Comparison of ENCODE assay signal across 8 cellular contexts in genomic region chr22:36352775-36353507, GRCh38. TPM values are rescaled to one million over a fixed set of nuclear protein-coding genes. Genes with fewer than 3 reads are reported as not detected.
DNase-seq lines count a peak whose midpoint lies in the region; ATAC-seq and TF ChIP-seq lines count a peak whose summit lies in the region.

No MANE protein-coding gene starts in this region.

- peak; percentile 87 for DNase-seq in activated CD8-positive, alpha-beta memory T cell treated with anti-CD3 and anti-CD28 coated beads, Interleukin-2, amount 10 ng/mL, durations not matched to agents 7 days and 5 days
- no peak for DNase-seq in activated CD8-positive, alpha-beta memory T cell treated with anti-CD3 and anti-CD28 coated beads, Interleukin-2, amount 50 U/mL, for 48 hours
- DNase-seq in MCF 10A (ENCODE audit: unreplicated experiment), result peak; percentile 83
- no peak for DNase-seq in mesendoderm
- DNase-seq in tibial artery, result peak; percentile 86 to 96
- DNase-seq in Karpas-422, result no peak

- H4K8ac ChIP-seq in mesendoderm (ENCODE audit: low read depth, low read length), result no peak overlapping the region

- peak; percentile 54 for ATAC-seq in activated CD8-positive, alpha-beta memory T cell treated with anti-CD3 and anti-CD28 coated beads, Interleukin-2, amount 10 ng/mL, durations not matched to agents 7 days and 5 days
- no peak for ATAC-seq in GM21381 (IDR thresholded peaks at IDR 0.05; ENCODE audit: unreplicated experiment)
- ATAC-seq in HG03565 (IDR thresholded peaks at IDR 0.05; ENCODE audit: unreplicated experiment), result no peak

- peaks cover 11% of the 10 kb centered on the region for H3K4me1 ChIP-seq in mesendoderm (ENCODE audit: control insufficient read depth, low read depth, low read length)
- peaks cover 0 to 98% (median 93%) of the 10 kb centered on the region in 4 donors for H3K4me1 ChIP-seq in tibial artery
- H3K4me1 ChIP-seq in Karpas-422 (ENCODE audit: low read length), result peaks cover 7% of the 10 kb centered on the region; the same call in 1 of the 2 replicates

- no peaks in the 10 kb centered on the region for H3K9me3 Mint-ChIP-seq in activated CD8-positive, alpha-beta memory T cell treated with anti-CD3 and anti-CD28 coated beads, Interleukin-2, amount 10 ng/mL, durations not matched to agents 7 days and 5 days (ENCODE audit: low read depth)
- H3K9me3 Mint-ChIP-seq in MCF 10A (ENCODE audit: unreplicated experiment), result no peaks in the 10 kb centered on the region

- intact Hi-C loops in MCF 10A (cut with micrococcal nuclease) (loop anchor here (2.0 to 5.0 kb wide), 2 partner anchors 20 to 34 kb away; partner anchors contain the start of gene MYH9), tibial artery (cut with DNase I; ENCODE audit: low total_unique reads) (loop anchor here (5.0 kb wide), 1 partner anchor 34 kb away; the partner anchor contains the start of gene MYH9)

- CTCF ChIA-PET in activated CD8-positive, alpha-beta memory T cell treated with anti-CD3 and anti-CD28 coated beads, Interleukin-2, amount 10 ng/mL, durations not matched to agents 7 days and 5 days (lab: Charles Lee), result interaction anchor here (0.6 to 2.1 kb wide), 13 partner anchors 9 to 118 kb away, joined by 3 to 9 read pairs (median 5); no protein-coding TSS in a partner anchor
- CTCF ChIA-PET in MCF 10A (lab: Yijun Ruan, JAX), result interaction anchor here (0.8 to 1.8 kb wide), 5 partner anchors 17 to 118 kb away, joined by 3 to 9 read pairs (median 3); no protein-coding TSS in a partner anchor

- H3K4me3 ChIP-seq in mesendoderm (ENCODE audit: low read length) (no peak overlapping the region), tibial artery (peak overlapping the region; percentile 30 to 36), Karpas-422 (ENCODE audit: low read length) (no peak overlapping the region)

- no peak overlapping the region for H2AK5ac ChIP-seq in mesendoderm (ENCODE audit: low read length)

- H3K36me3 ChIP-seq in mesendoderm (ENCODE audit: control insufficient read depth, insufficient read depth, low read length), result no peaks in the 10 kb centered on the region
- H3K36me3 ChIP-seq in tibial artery, result peaks cover 4 to 11% (median 5%) of the 10 kb centered on the region in 3 donors
- H3K36me3 ChIP-seq in Karpas-422 (ENCODE audit: insufficient read depth, low read length), result no peaks in the 10 kb centered on the region; the same call in 1 of the 2 replicates

- H2AFZ ChIP-seq in Karpas-422 (ENCODE audit: low read length), result no peak overlapping the region

- H3K9me2 ChIP-seq in Karpas-422 (replicated peaks; ENCODE audit: insufficient read depth, low read length), result no peaks in the 10 kb centered on the region

- no peaks in the 10 kb centered on the region for H3K27me3 Mint-ChIP-seq in activated CD8-positive, alpha-beta memory T cell treated with anti-CD3 and anti-CD28 coated beads, Interleukin-2, amount 10 ng/mL, durations not matched to agents 7 days and 5 days
- no peaks in the 10 kb centered on the region for H3K27me3 Mint-ChIP-seq in MCF 10A (ENCODE audit: insufficient read depth, unreplicated experiment)

- H3K79me1 ChIP-seq in mesendoderm (ENCODE audit: low read length), result peaks cover 18% of the 10 kb centered on the region

- no TSS peak for BruUV-seq in MCF 10A (replicated peaks; lab: Mats Ljungman, UMichigan)

- no peak for TF ChIP-seq CTCF in MCF 10A (IDR thresholded peaks at IDR 0.05; ENCODE audit: unreplicated experiment)
- no peak for TF ChIP-seq CTCF in tibial artery (IDR thresholded peaks at IDR 0.05)

- peaks cover 91% of the 10 kb centered on the region for H3K4me1 Mint-ChIP-seq in activated CD8-positive, alpha-beta memory T cell treated with anti-CD3 and anti-CD28 coated beads, Interleukin-2, amount 10 ng/mL, durations not matched to agents 7 days and 5 days
- H3K4me1 Mint-ChIP-seq in MCF 10A (ENCODE audit: insufficient read depth, unreplicated experiment), result peaks cover 64% of the 10 kb centered on the region

- no peak overlapping the region for H3K27ac ChIP-seq in mesendoderm (ENCODE audit: low read depth, low read length)
- H3K27ac ChIP-seq in tibial artery, result peak overlapping the region; percentile 95
- H3K27ac ChIP-seq in Karpas-422 (ENCODE audit: low read length), result no peak overlapping the region

- no peak overlapping the region for H2BK15ac ChIP-seq in mesendoderm (replicated peaks; ENCODE audit: low read depth)

- WGBS in mesendoderm (ENCODE audit: extremely low coverage, insufficient coverage, low lambda C conversion rate), result no CpG with 5 or more reads among the region's 16 CpGs

- peaks cover 43% of the 10 kb centered on the region for H4K20me1 ChIP-seq in Karpas-422 (ENCODE audit: insufficient read depth, low read depth, low read length)

- no peak overlapping the region for H4K5ac ChIP-seq in mesendoderm (ENCODE audit: low read length)

- H2BK120ac ChIP-seq in mesendoderm (ENCODE audit: low read depth, low read length), result no peak overlapping the region

- no peak overlapping the region for H2BK5ac ChIP-seq in mesendoderm (ENCODE audit: low read length)

- H3K79me2 ChIP-seq in mesendoderm (ENCODE audit: control insufficient read depth, insufficient read depth, low read length) (peaks cover 87% of the 10 kb centered on the region), Karpas-422 (ENCODE audit: low read length) (peaks cover 95% of the 10 kb centered on the region)

- H3K9ac ChIP-seq in mesendoderm (ENCODE audit: low read length), result no peak overlapping the region
- H3K9ac ChIP-seq in Karpas-422 (ENCODE audit: low read length), result no peak overlapping the region

- H3K4me2 ChIP-seq in mesendoderm (ENCODE audit: low read length) (no peak overlapping the region), Karpas-422 (ENCODE audit: low read depth, low read length, poor library complexity, severe bottlenecking) (no peak overlapping the region)

- no peak overlapping the region for H3K18ac ChIP-seq in mesendoderm (ENCODE audit: low read length)

- H3K23ac ChIP-seq in mesendoderm (ENCODE audit: low read length), result no peak overlapping the region

- H3K4me3 Mint-ChIP-seq in activated CD8-positive, alpha-beta memory T cell treated with anti-CD3 and anti-CD28 coated beads, Interleukin-2, amount 10 ng/mL, durations not matched to agents 7 days and 5 days, result peak overlapping the region; percentile 26
- H3K4me3 Mint-ChIP-seq in MCF 10A (ENCODE audit: unreplicated experiment), result peak overlapping the region; percentile 55

- POLR2A ChIA-PET in MCF 10A (lab: Yijun Ruan, JAX), result interaction anchor here (0.7 to 5.5 kb wide), 11 partner anchors 8 to 63 kb away, joined by 3 to 39 read pairs (median 7); partner anchors contain the start of gene MYH9

- H3K27me3 ChIP-seq in mesendoderm (ENCODE audit: insufficient read depth, low read length, poor library complexity) (no peaks in the 10 kb centered on the region), tibial artery (no peaks in the 10 kb centered on the region), Karpas-422 (ENCODE audit: low read length) (no peaks in the 10 kb centered on the region)

- peak overlapping the region; percentile 26 for H3K56ac ChIP-seq in mesendoderm (ENCODE audit: low read length)

- H3K9me3 ChIP-seq in tibial artery (no peaks in the 10 kb centered on the region), Karpas-422 (ENCODE audit: low read length) (no peaks in the 10 kb centered on the region)

- H3K36me3 Mint-ChIP-seq in activated CD8-positive, alpha-beta memory T cell treated with anti-CD3 and anti-CD28 coated beads, Interleukin-2, amount 10 ng/mL, durations not matched to agents 7 days and 5 days, result peaks cover 47% of the 10 kb centered on the region
- peaks cover 34% of the 10 kb centered on the region for H3K36me3 Mint-ChIP-seq in MCF 10A (ENCODE audit: insufficient read depth, unreplicated experiment)

- H3K27ac Mint-ChIP-seq in activated CD8-positive, alpha-beta memory T cell treated with anti-CD3 and anti-CD28 coated beads, Interleukin-2, amount 10 ng/mL, durations not matched to agents 7 days and 5 days, result peak overlapping the region; percentile 86
- peak overlapping the region; percentile 83 for H3K27ac Mint-ChIP-seq in MCF 10A (ENCODE audit: low read depth, unreplicated experiment)

- no peak overlapping the region for H3K4ac ChIP-seq in mesendoderm (ENCODE audit: low read depth, low read length)

RNA-seq across cellular contexts. Expression of gene MYH9, which starts 34.8 kb away (rescaled TPM):
- 100 to 1,000 TPM; 695 to 913 TPM for total RNA-seq in activated CD8-positive, alpha-beta memory T cell treated with anti-CD3 and anti-CD28 coated beads, Interleukin-2, amount 10 ng/mL, durations not matched to agents 7 days and 5 days
- 643 and 653 TPM in 2 replicates for total RNA-seq in MCF 10A (2022)
- polyA plus RNA-seq in mesendoderm (2013, experiment 1 of 2), result 110 TPM
- polyA plus RNA-seq in mesendoderm (2013, experiment 2 of 2), result 111 TPM
- 57.5 and 95.1 TPM in 2 replicates for total RNA-seq in Karpas-422 (2014; rRNA removed; shearing (Covaris generic); ENCODE audit: low replicate concordance)

Comparison
In these comparisons a context has a peak if more than half of its experiments do, and no peak if none do; other contexts are left out.
1. DNase-seq: peak in activated CD8-positive, alpha-beta memory T cell treated with anti-CD3 and anti-CD28 coated beads, Interleukin-2, amount 10 ng/mL, durations not matched to agents 7 days and 5 days (single experiment), MCF 10A (single experiment) and tibial artery (2 of 2); none in activated CD8-positive, alpha-beta memory T cell treated with anti-CD3 and anti-CD28 coated beads, Interleukin-2, amount 50 U/mL, for 48 hours (single experiment), mesendoderm (single experiment) and Karpas-422 (single experiment).
2. H3K27ac ChIP-seq: peak in tibial artery (2 of 2); none in mesendoderm (single experiment) and Karpas-422 (single experiment).
3. H3K4me3 ChIP-seq: peak in tibial artery (2 of 2); none in mesendoderm (single experiment) and Karpas-422 (single experiment).